Comparison of ENCODE assay signal across 29 cellular contexts in the genomic region with DNA sequence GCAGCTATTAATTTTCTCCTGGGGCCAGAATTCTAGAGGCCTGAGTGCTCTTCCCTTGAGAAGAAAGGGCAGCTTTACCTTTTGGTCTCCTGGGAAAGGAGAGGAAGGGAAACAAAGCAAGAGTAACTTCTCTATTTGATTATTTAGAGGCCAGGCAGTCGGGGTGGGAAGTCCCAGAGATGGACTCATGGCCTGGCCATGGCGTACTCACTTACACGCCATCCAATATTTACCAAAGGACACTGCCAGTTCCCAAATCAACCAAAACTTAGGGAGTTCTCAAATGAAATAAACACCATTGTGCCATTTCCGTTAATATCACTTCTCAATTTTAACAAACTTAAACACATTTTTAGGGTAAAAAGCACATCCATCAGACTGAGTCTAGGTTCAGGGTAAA.
"Had no signal": no experiment of that assay in that cellular context is flagged by ENCODE, and none has a peak within 500 bp of the region (broad histone marks: within the 10 kb centered on the region; RNA-seq: fewer than 3 reads in every experiment).

No MANE protein-coding gene starts in this region.

- DNase-seq: activated CD4-positive, alpha-beta memory T cell treated with anti-CD3 and anti-CD28 coated beads for 36 hours; activated CD4-positive, alpha-beta T cell treated with anti-CD3 and anti-CD28 coated beads for 36 hours; activated CD4-positive, alpha-beta T cell treated with anti-CD3 and anti-CD28 coated beads, Interleukin-2, amount 10 ng/mL, durations not matched to agents 24 days and 14 days; activated CD4-positive, CD25-positive, alpha-beta regulatory T cell; activated CD4-positive, CD25-positive, alpha-beta regulatory T cell treated with anti-CD3 and anti-CD28 coated beads, Interleukin-2, amount 50 U/mL, for 72 hours; activated CD8-positive, alpha-beta memory T cell treated with anti-CD3 and anti-CD28 coated beads, Interleukin-2, amount 10 ng/mL, durations not matched to agents 7 days and 5 days; activated CD8-positive, alpha-beta memory T cell treated with anti-CD3 and anti-CD28 coated beads, Interleukin-2, amount 50 U/mL, for 4 hours; activated CD8-positive, alpha-beta T cell treated with anti-CD3 and anti-CD28 coated beads, Interleukin-2, amount 10 ng/mL, durations not matched to agents 7 days and 5 days; activated effector memory CD4-positive, alpha-beta T cell treated with anti-CD3 and anti-CD28 coated beads, Interleukin-2, amount 50 U/mL, for 16 hours; activated naive CD4-positive, alpha-beta T cell treated with anti-CD3 and anti-CD28 coated beads for 36 hours; activated naive CD8-positive, alpha-beta T cell treated with anti-CD3 and anti-CD28 coated beads for 36 hours; activated naive CD8-positive, alpha-beta T cell treated with anti-CD3 and anti-CD28 coated beads, Interleukin-2, amount 50 U/mL, for 24 hours; activated T-cell treated with anti-CD3 and anti-CD28 coated beads, Interleukin-2, amount 50 U/mL, for 1 hour; activated T-cell treated with anti-CD3 and anti-CD28 coated beads, Interleukin-2, amount 50 U/mL, for 48 hours; adrenal gland; amygdala; aorta; body of pancreas; caudate nucleus; effector CD8-positive, alpha-beta T cell; esophagus squamous epithelium; foreskin melanocyte; T-helper 1 cell; T-helper 2 cell had no signal

- H3K9me3 ChIP-seq: adrenal gland, body of pancreas, esophagus squamous epithelium, gastroesophageal sphincter had no signal

- H3K4me3 ChIP-seq: adrenal gland, body of pancreas, esophagus squamous epithelium, gastroesophageal sphincter had no signal

- ATAC-seq: activated CD4-positive, alpha-beta T cell treated with anti-CD3 and anti-CD28 coated beads for 36 hours; activated CD8-positive, alpha-beta memory T cell treated with anti-CD3 and anti-CD28 coated beads, Interleukin-2, amount 10 ng/mL, durations not matched to agents 7 days and 5 days; activated CD8-positive, alpha-beta T cell treated with anti-CD3 and anti-CD28 coated beads, Interleukin-2, amount 10 ng/mL, durations not matched to agents 7 days and 5 days; activated naive CD8-positive, alpha-beta T cell treated with anti-CD3 and anti-CD28 coated beads, Interleukin-2, amount 50 U/mL, for 24 hours; gastroesophageal sphincter had no signal

- H3K36me3 ChIP-seq: adrenal gland had no signal

- H3K4me1 ChIP-seq: adrenal gland, esophagus squamous epithelium had no signal

- FAIRE-seq: colon, endometrium, endothelial cell of umbilical vein had no signal

- H3K27me3 ChIP-seq: adrenal gland, body of pancreas, esophagus squamous epithelium, gastroesophageal sphincter had no signal

- H3K27ac ChIP-seq: adrenal gland, epithelial cell of prostate, esophagus squamous epithelium, gastroesophageal sphincter had no signal
